1 cellular context compared by ENCODE assay signal in genomic region chr2:161095314-161095713, GRCh38.
TF ChIP-seq lines count a peak whose summit lies in the region.

No MANE protein-coding gene starts in this region.

TF ChIP-seq in HepG2, 621 proteins besides CTCF, POLR2A, EP300 and RAD21 (continued from another document):
- TF ChIP-seq KLF15 (CRISPR knock-in tag; IDR thresholded peaks at IDR 0.05; ENCODE audit: borderline replicate concordance) (no peak), BRF2 (CRISPR knock-in tag; IDR thresholded peaks at IDR 0.05) (no peak), FLYWCH1 (CRISPR knock-in tag; IDR thresholded peaks at IDR 0.05) (no peak), KDM4B (CRISPR knock-in tag; IDR thresholded peaks at IDR 0.05) (no peak), SRF (IDR thresholded peaks at IDR 0.05; ENCODE audit: low read depth, low read length) (no peak), MTA1 (CRISPR knock-in tag; IDR thresholded peaks at IDR 0.05; ENCODE audit: borderline replicate concordance) (no peak), POGZ (CRISPR knock-in tag; IDR thresholded peaks at IDR 0.05) (0 out of 2 replicates have a peak, but pooled peaks have one; percentile 62), ZNF576 (CRISPR knock-in tag; IDR thresholded peaks at IDR 0.05) (no peak), EZH2 (conservative IDR thresholded peaks at IDR 0.05; ENCODE audit: low read depth, low read length) (no peak), ZNF660 (CRISPR knock-in tag; IDR thresholded peaks at IDR 0.05; ENCODE audit: borderline replicate concordance, low read depth) (no peak), KAT8 (CRISPR knock-in tag; IDR thresholded peaks at IDR 0.05) (no peak), ZNF24 (IDR thresholded peaks at IDR 0.05) (no peak), ZNF318 (CRISPR knock-in tag; IDR thresholded peaks at IDR 0.05) (no peak), AFF4 (CRISPR knock-in tag; IDR thresholded peaks at IDR 0.05) (no peak), ZNF317 (CRISPR knock-in tag; IDR thresholded peaks at IDR 0.05) (peak; percentile 82), ZNF207 (IDR thresholded peaks at IDR 0.05; ENCODE audit: borderline replicate concordance) (no peak), RXRB (CRISPR knock-in tag; IDR thresholded peaks at IDR 0.05; ENCODE audit: borderline replicate concordance) (peak; percentile 53; the same call in 1 of the 2 replicates), PPARG (CRISPR knock-in tag; conservative IDR thresholded peaks at IDR 0.05) (peak; percentile 43; the same call in 1 of the 2 replicates)
